ENCODE assay signal across 30 cellular contexts in the genomic region with DNA sequence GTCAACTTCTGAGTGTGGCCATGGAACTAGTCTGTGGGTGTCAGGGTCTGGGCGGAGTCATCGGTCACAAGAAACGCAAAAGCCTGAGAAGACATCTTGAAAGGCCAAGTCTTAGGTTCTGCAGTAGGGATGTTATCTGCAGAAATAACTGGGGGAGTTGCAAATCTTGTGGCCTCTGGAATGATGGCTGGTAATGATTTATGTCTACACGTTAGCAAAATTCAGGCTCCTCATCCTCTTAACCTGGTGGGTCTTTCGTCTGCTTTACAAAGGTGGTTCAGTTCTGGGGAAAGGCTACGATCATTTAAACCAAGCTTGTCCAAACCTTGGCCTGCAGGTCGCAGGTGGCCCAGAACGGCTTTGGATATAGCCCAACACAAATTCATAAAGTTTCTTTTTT. TPM values are rescaled to one million over a fixed set of nuclear protein-coding genes. Genes with fewer than 3 reads are reported as not detected.
"Had no signal": no experiment of that assay in that cellular context is flagged by ENCODE, and none has a peak within 500 bp of the region (broad histone marks: within the 10 kb centered on the region; RNA-seq: fewer than 3 reads in every experiment).

No MANE protein-coding gene starts in this region.

- FAIRE-seq: astrocyte had no signal

- H3K4me1 ChIP-seq: SJSA1 had no signal

- H3K4me3 ChIP-seq: Peyer's patch, SJSA1 had no signal

- H3K27ac ChIP-seq: KMS-11, SJSA1 had no signal

- H3K9me3 ChIP-seq: Peyer's patch, SJSA1 had no signal

- H3K27ac Mint-ChIP-seq: activated CD4-positive, alpha-beta T cell treated with anti-CD3 and anti-CD28 coated beads, Interleukin-2, amount 10 ng/mL, durations not matched to agents 24 days and 14 days; activated CD8-positive, alpha-beta memory T cell treated with anti-CD3 and anti-CD28 coated beads, Interleukin-2, amount 10 ng/mL, durations not matched to agents 7 days and 5 days; activated naive CD4-positive, alpha-beta T cell treated with anti-CD3 and anti-CD28 coated beads, Interleukin-2, amount 50 U/mL, for 72 hours; activated naive CD8-positive, alpha-beta T cell treated with anti-CD3 and anti-CD28 coated beads, Interleukin-2, amount 50 U/mL, for 24 hours; T-helper 1 cell treated with Interleukin-12 subunit alpha and Interleukin-12 subunit beta and Interleukin-4 antibody, amounts not matched to agents 30 μg/mL and 1 μg/mL, for 36 hours; WTC11 had no signal

- H3K9me3 Mint-ChIP-seq: activated CD4-positive, alpha-beta T cell treated with anti-CD3 and anti-CD28 coated beads, Interleukin-2, amount 10 ng/mL, durations not matched to agents 24 days and 14 days; activated naive CD4-positive, alpha-beta T cell treated with anti-CD3 and anti-CD28 coated beads, Interleukin-2, amount 50 U/mL, for 72 hours; activated naive CD8-positive, alpha-beta T cell treated with anti-CD3 and anti-CD28 coated beads, Interleukin-2, amount 50 U/mL, for 24 hours; activated T-cell treated with anti-CD3 and anti-CD28 coated beads, Interleukin-2, amount 50 U/mL, for 4 hours; central memory CD8-positive, alpha-beta T cell; T-helper 1 cell treated with Interleukin-12 subunit alpha and Interleukin-12 subunit beta and Interleukin-4 antibody, amounts not matched to agents 30 μg/mL and 1 μg/mL, for 36 hours; WTC11 had no signal

- H3K4me3 Mint-ChIP-seq: activated CD4-positive, alpha-beta T cell treated with anti-CD3 and anti-CD28 coated beads, Interleukin-2, amount 10 ng/mL, durations not matched to agents 24 days and 14 days; activated CD8-positive, alpha-beta memory T cell treated with anti-CD3 and anti-CD28 coated beads, Interleukin-2, amount 10 ng/mL, durations not matched to agents 7 days and 5 days; activated naive CD8-positive, alpha-beta T cell treated with anti-CD3 and anti-CD28 coated beads, Interleukin-2, amount 50 U/mL, for 24 hours; activated T-cell treated with anti-CD3 and anti-CD28 coated beads, Interleukin-2, amount 50 U/mL, for 4 hours; central memory CD8-positive, alpha-beta T cell; T-helper 1 cell treated with Interleukin-12 subunit alpha and Interleukin-12 subunit beta and Interleukin-4 antibody, amounts not matched to agents 30 μg/mL and 1 μg/mL, for 36 hours; WTC11 had no signal

- H3K9ac ChIP-seq: KMS-11 had no signal

- DNase-seq: activated CD4-positive, alpha-beta T cell treated with anti-CD3 and anti-CD28 coated beads for 1 hour; activated CD4-positive, alpha-beta T cell treated with anti-CD3 and anti-CD28 coated beads, Interleukin-2, amount 10 ng/mL, durations not matched to agents 24 days and 14 days; activated CD4-positive, alpha-beta T cell treated with anti-CD3 and anti-CD28 coated beads, Interleukin-2, amount 50 U/mL, for 48 hours; activated CD8-positive, alpha-beta memory T cell treated with anti-CD3 and anti-CD28 coated beads, Interleukin-2, amount 10 ng/mL, durations not matched to agents 7 days and 5 days; activated effector memory CD4-positive, alpha-beta T cell treated with anti-CD3 and anti-CD28 coated beads, Interleukin-2, amount 50 U/mL, for 16 hours; activated naive CD4-positive, alpha-beta T cell treated with Interleukin-2 at 50 U/mL for 16 hours; activated naive CD8-positive, alpha-beta T cell treated with anti-CD3 and anti-CD28 coated beads, Interleukin-2, amount 50 U/mL, for 24 hours; activated T-cell treated with anti-CD3 and anti-CD28 coated beads, Interleukin-2, amount 50 U/mL, for 4 hours; amygdala; MM.1S; NCI-H1105; NCI-H1436; NCI-H1694 treated with DMSO at 0.1 percent for 48 hours; NCI-H2029 treated with DMSO at 0.1 percent for 48 hours; NCI-H345; NCI-H510A; NCI-H526 treated with DMSO at 0.1 percent for 48 hours; NCI-H82; Peyer's patch; SHP77; SW 1271 had no signal

- H3K36me3 ChIP-seq: Peyer's patch, SJSA1 had no signal

- H3K4me2 ChIP-seq: KMS-11 had no signal

- H3K27me3 Mint-ChIP-seq: central memory CD8-positive, alpha-beta T cell had no signal

- H3K36me3 Mint-ChIP-seq: activated CD8-positive, alpha-beta memory T cell treated with anti-CD3 and anti-CD28 coated beads, Interleukin-2, amount 10 ng/mL, durations not matched to agents 7 days and 5 days; activated naive CD4-positive, alpha-beta T cell treated with anti-CD3 and anti-CD28 coated beads, Interleukin-2, amount 50 U/mL, for 72 hours; brain; WTC11 had no signal

- ATAC-seq: activated CD8-positive, alpha-beta memory T cell treated with anti-CD3 and anti-CD28 coated beads, Interleukin-2, amount 10 ng/mL, durations not matched to agents 7 days and 5 days; activated naive CD4-positive, alpha-beta T cell treated with anti-CD3 and anti-CD28 coated beads, Interleukin-2, amount 50 U/mL, for 72 hours; activated naive CD8-positive, alpha-beta T cell treated with anti-CD3 and anti-CD28 coated beads, Interleukin-2, amount 50 U/mL, for 24 hours; activated T-cell treated with anti-CD3 and anti-CD28 coated beads, Interleukin-2, amount 50 U/mL, for 4 hours; SK-N-SH treated with all-trans-retinoic acid at 6 μM for 48 hours; WTC11 had no signal

- H3K4me1 Mint-ChIP-seq: activated CD4-positive, alpha-beta T cell treated with anti-CD3 and anti-CD28 coated beads, Interleukin-2, amount 10 ng/mL, durations not matched to agents 24 days and 14 days; activated CD8-positive, alpha-beta memory T cell treated with anti-CD3 and anti-CD28 coated beads, Interleukin-2, amount 10 ng/mL, durations not matched to agents 7 days and 5 days; central memory CD8-positive, alpha-beta T cell; WTC11 had no signal

- H3K27me3 ChIP-seq: Peyer's patch, SJSA1 had no signal

RNA-seq across cellular contexts. Expression of gene ATP5MGL, which starts 16.2 kb away (rescaled TPM):
- total RNA-seq: Peyer's patch, SJSA1 had no signal
